9 cellular contexts compared by ENCODE assay signal in genomic region chr13:61135583-61135982, GRCh38.
"Had no signal": no experiment of that assay in that cellular context is flagged by ENCODE, and none has a peak within 500 bp of the region (broad histone marks: within the 10 kb centered on the region; RNA-seq: fewer than 3 reads in every experiment).

No MANE protein-coding gene starts in this region.

- FAIRE-seq: H54, HTR-8/SVneo, K562 had no signal

- H3K9ac ChIP-seq: GM23248 had no signal

- H3K27ac ChIP-seq: GM23248 had no signal

- H3K4me3 ChIP-seq: GM23248, K562 had no signal

- ATAC-seq: K562 had no signal

- DNase-seq: GM23248, GOT3, H9, HCEC 1CT, IMR-90, KG1 had no signal

- H2AFZ ChIP-seq: GM23248 had no signal
